In genomic region chr6:136035378-136036070, GRCh38 we compare ENCODE assay signal across 15 cellular contexts.
DNase-seq lines count a peak whose midpoint lies in the region; ATAC-seq and TF ChIP-seq lines count a peak whose summit lies in the region.
"Had no signal": no experiment of that assay in that cellular context is flagged by ENCODE, and none has a peak within 500 bp of the region (broad histone marks: within the 10 kb centered on the region; RNA-seq: fewer than 3 reads in every experiment).

No MANE protein-coding gene starts in this region.

- 50% methylated on average over 4 of the region's 4 CpGs for WGBS in esophagus muscularis mucosa

- H3K27ac Mint-ChIP-seq in nephron = peak overlapping the region in 2 of 3 experiments; percentile 43 to 99
- no peak overlapping the region for H3K27ac Mint-ChIP-seq in activated CD8-positive, alpha-beta T cell treated with anti-CD3 and anti-CD28 coated beads for 36 hours
- H3K27ac Mint-ChIP-seq: IgD-negative memory B cell had no signal

- DNase-seq in NOMO-1 (lab: John Stamatoyannopoulos, UW; ENCODE audit: unreplicated experiment in 2 of 2) (peak; percentile 28 to 48), esophagus muscularis mucosa (ENCODE audit: extremely low spot score) (no peak), NCI-H1436 (lab: John Stamatoyannopoulos, UW) (no peak), 8988T (no peak)
- no peak for DNase-seq in activated CD8-positive, alpha-beta T cell treated with anti-CD3 and anti-CD28 coated beads for 36 hours
- DNase-seq: activated T-cell treated with anti-CD3 and anti-CD28 coated beads, Interleukin-2, amount 50 U/mL, for 1 hour; foreskin keratinocyte; GF-D8; left cardiac atrium had no signal

- H3K27ac ChIP-seq in BLaER1 (no peak overlapping the region), esophagus muscularis mucosa (replicated peaks in 1 of 4) (peak overlapping the region; percentile 65 to 78 (median 74))
- H3K27ac ChIP-seq: ascending aorta, foreskin keratinocyte had no signal

- H3K4me3 ChIP-seq in BLaER1 (no peak overlapping the region), esophagus muscularis mucosa (no peak overlapping the region)
- H3K4me3 ChIP-seq: ascending aorta had no signal

- H3K27me3 Mint-ChIP-seq in nephron (ENCODE audit: low read depth) = no peaks in the 10 kb centered on the region
- H3K27me3 Mint-ChIP-seq in activated CD8-positive, alpha-beta T cell treated with anti-CD3 and anti-CD28 coated beads for 36 hours = no peaks in the 10 kb centered on the region

- no peaks in the 10 kb centered on the region for H3K36me3 ChIP-seq in BLaER1
- H3K36me3 ChIP-seq in esophagus muscularis mucosa = no peaks in the 10 kb centered on the region
- H3K36me3 ChIP-seq: ascending aorta had no signal

- no peaks in the 10 kb centered on the region for H3K36me3 Mint-ChIP-seq in nephron (ENCODE audit: low read depth)
- H3K36me3 Mint-ChIP-seq in activated CD8-positive, alpha-beta T cell treated with anti-CD3 and anti-CD28 coated beads for 36 hours (ENCODE audit: low read depth) = no peaks in the 10 kb centered on the region
- H3K36me3 Mint-ChIP-seq: IgD-negative memory B cell had no signal

- POLR2A ChIA-PET in activated CD8-positive, alpha-beta T cell treated with anti-CD3 and anti-CD28 coated beads for 36 hours (lab: Charles Lee) = no interaction called here

- no peak for TF ChIP-seq EP300 in esophagus muscularis mucosa (IDR thresholded peaks at IDR 0.05)

- peaks cover 50% of the 10 kb centered on the region for H3K4me1 Mint-ChIP-seq in nephron
- H3K4me1 Mint-ChIP-seq in activated CD8-positive, alpha-beta T cell treated with anti-CD3 and anti-CD28 coated beads for 36 hours (ENCODE audit: low read depth) = peaks cover 20% of the 10 kb centered on the region

- H3K4me1 ChIP-seq in BLaER1 (peaks cover 4% of the 10 kb centered on the region; the same call in 1 of the 2 replicates), esophagus muscularis mucosa (peaks cover 20 to 61% (median 54%) of the 10 kb centered on the region in 4 donors)
- H3K4me1 ChIP-seq: ascending aorta had no signal

- no peak overlapping the region for H3K9ac ChIP-seq in BLaER1

- no peaks in the 10 kb centered on the region for H3K9me3 Mint-ChIP-seq in nephron
- H3K9me3 Mint-ChIP-seq in activated CD8-positive, alpha-beta T cell treated with anti-CD3 and anti-CD28 coated beads for 36 hours = no peaks in the 10 kb centered on the region
- H3K9me3 Mint-ChIP-seq: IgD-negative memory B cell had no signal

- TF ChIP-seq CTCF in esophagus muscularis mucosa (IDR thresholded peaks at IDR 0.05) (no peak), nephron (IDR thresholded peaks at IDR 0.05; ENCODE audit: unreplicated experiment in 3 of 3) (no peak)
- no peak for TF ChIP-seq CTCF in activated CD8-positive, alpha-beta T cell treated with anti-CD3 and anti-CD28 coated beads for 36 hours (IDR thresholded peaks at IDR 0.05)

- peak overlapping the region in 1 of 3 experiments; percentile 34 for H3K4me3 Mint-ChIP-seq in nephron
- H3K4me3 Mint-ChIP-seq in activated CD8-positive, alpha-beta T cell treated with anti-CD3 and anti-CD28 coated beads for 36 hours = no peak overlapping the region
- H3K4me3 Mint-ChIP-seq: IgD-negative memory B cell had no signal

- intact Hi-C loops in esophagus muscularis mucosa (cut with DNase I) = no loop called here
- intact Hi-C loops in activated CD8-positive, alpha-beta T cell treated with anti-CD3 and anti-CD28 coated beads for 36 hours (cut with micrococcal nuclease) = loop anchor here (10.0 kb wide), 1 partner anchor 189 kb away; no protein-coding TSS in a partner anchor

- TF ChIP-seq POLR2A in esophagus muscularis mucosa (IDR thresholded peaks at IDR 0.05; ENCODE audit: low read depth) = no peak

- no peaks in the 10 kb centered on the region for H3K27me3 ChIP-seq in BLaER1
- no peaks in the 10 kb centered on the region for H3K27me3 ChIP-seq in esophagus muscularis mucosa
- H3K27me3 ChIP-seq: ascending aorta had no signal

- no peaks in the 10 kb centered on the region for H3K9me3 ChIP-seq in BLaER1
- no peaks in the 10 kb centered on the region for H3K9me3 ChIP-seq in esophagus muscularis mucosa
- H3K9me3 ChIP-seq: ascending aorta had no signal

- no peak for ATAC-seq in activated CD8-positive, alpha-beta T cell treated with anti-CD3 and anti-CD28 coated beads for 36 hours
- ATAC-seq in GM21717 (IDR thresholded peaks at IDR 0.05; ENCODE audit: unreplicated experiment) = no peak
- ATAC-seq: foreskin keratinocyte, Panc1 had no signal

- CTCF ChIA-PET in activated CD8-positive, alpha-beta T cell treated with anti-CD3 and anti-CD28 coated beads for 36 hours (lab: Charles Lee) = no interaction called here

- no peaks in the 10 kb centered on the region for H4K20me1 ChIP-seq in BLaER1

- peak overlapping the region; percentile 29; the same call in 1 of the 2 replicates for H3K4me2 ChIP-seq in BLaER1

Comparison
In these comparisons a context has a peak if more than half of its experiments do, and no peak if none do; other contexts are left out.
1. DNase-seq: peak in NOMO-1 (2 of 2); none in esophagus muscularis mucosa (single experiment), activated CD8-positive, alpha-beta T cell treated with anti-CD3 and anti-CD28 coated beads for 36 hours (single experiment), NCI-H1436 (single experiment) and 8988T (single experiment).